20 cellular contexts compared by ENCODE assay signal in the genomic region with DNA sequence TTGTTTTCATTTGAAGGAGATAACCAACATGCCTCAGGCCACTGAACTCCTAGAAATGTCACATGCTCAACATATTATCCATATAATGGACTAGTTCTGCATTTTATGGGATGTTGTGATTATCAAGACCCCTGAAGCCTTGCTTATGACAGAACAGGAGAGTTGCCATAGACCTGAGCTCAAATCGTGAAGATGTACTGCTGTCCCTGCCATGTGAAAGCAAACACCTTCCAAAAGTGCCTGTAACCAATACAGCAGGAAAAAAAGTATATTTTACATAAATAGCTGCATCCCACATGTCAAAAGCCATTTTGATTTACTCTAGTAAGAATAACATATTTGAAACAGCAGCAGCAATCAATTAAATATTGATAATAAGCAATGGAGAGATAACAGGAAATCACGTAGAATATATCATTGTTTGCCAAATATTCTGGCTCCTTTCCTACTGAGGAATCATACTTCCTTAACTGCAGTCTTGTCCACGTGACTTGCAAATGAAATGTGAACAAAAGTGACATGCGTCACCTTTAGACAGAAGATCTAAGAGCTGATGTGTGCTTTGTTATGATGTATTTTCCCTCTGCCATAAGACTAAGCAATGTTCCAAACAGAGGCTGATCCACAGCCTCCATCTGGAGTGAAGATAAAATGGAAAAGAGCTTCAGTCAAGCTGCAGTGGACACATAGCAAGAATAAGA.
"Had no signal": no experiment of that assay in that cellular context is flagged by ENCODE, and none has a peak within 500 bp of the region (broad histone marks: within the 10 kb centered on the region; RNA-seq: fewer than 3 reads in every experiment).

No MANE protein-coding gene starts in this region.

- ATAC-seq: naive thymus-derived CD4-positive, alpha-beta T cell; stimulated activated effector memory CD8-positive, alpha-beta T cell treated with anti-CD3 and anti-CD28 coated beads, Interleukin-12 subunit alpha, Interleukin-12 subunit beta, amount 100 ng/mL, for 72 hours; stimulated activated naive CD8-positive, alpha-beta T cell treated with anti-CD3 and anti-CD28 coated beads, Interleukin-15, Interleukin-2, amounts not matched to agents 100 U/mL and 50 U/mL, for 24 hours had no signal

- H3K9me3 ChIP-seq: esophagus muscularis mucosa, gastrocnemius medialis, suprapubic skin, thyroid gland, uterus had no signal

- H3K4me3 Mint-ChIP-seq: immature natural killer cell; naive thymus-derived CD4-positive, alpha-beta T cell; nephron progenitor cell; stimulated activated effector memory CD8-positive, alpha-beta T cell treated with anti-CD3 and anti-CD28 coated beads, Interleukin-12 subunit alpha, Interleukin-12 subunit beta, amount 100 ng/mL, for 72 hours; type B pancreatic cell had no signal

- H3K9me3 Mint-ChIP-seq: immature natural killer cell; nephron progenitor cell; stimulated activated effector memory CD8-positive, alpha-beta T cell treated with anti-CD3 and anti-CD28 coated beads, Interleukin-12 subunit alpha, Interleukin-12 subunit beta, amount 100 ng/mL, for 72 hours; type B pancreatic cell had no signal

- DNase-seq: dorsolateral prefrontal cortex; effector CD8-positive, alpha-beta T cell; gastrocnemius medialis; immature natural killer cell; kidney; left cardiac atrium; mammary epithelial cell; naive thymus-derived CD4-positive, alpha-beta T cell; nephron progenitor cell; stimulated activated CD4-positive, alpha-beta T cell treated with anti-CD3 and anti-CD28 coated beads, Interleukin-2, amount 100 ng/mL, for 48 hours; stimulated activated CD8-positive, alpha-beta memory T cell treated with anti-CD3 and anti-CD28 coated beads, Interleukin-4, amount 100 ng/mL, for 48 hours; stimulated activated naive CD8-positive, alpha-beta T cell treated with anti-CD3 and anti-CD28 coated beads, Interleukin-15, Interleukin-2, amounts not matched to agents 100 U/mL and 50 U/mL, for 24 hours; thyroid gland; uterus had no signal

- H3K27ac Mint-ChIP-seq: immature natural killer cell; nephron progenitor cell; stimulated activated effector memory CD8-positive, alpha-beta T cell treated with anti-CD3 and anti-CD28 coated beads, Interleukin-12 subunit alpha, Interleukin-12 subunit beta, amount 100 ng/mL, for 72 hours; type B pancreatic cell had no signal

- H3K36me3 ChIP-seq: gastrocnemius medialis, thyroid gland, uterus had no signal

- H3K27ac ChIP-seq: coronary artery, dorsolateral prefrontal cortex, esophagus muscularis mucosa, suprapubic skin, thyroid gland, uterus had no signal

- H3K27me3 ChIP-seq: dorsolateral prefrontal cortex, esophagus muscularis mucosa, gastrocnemius medialis, suprapubic skin, thyroid gland, uterus had no signal

- H3K4me2 ChIP-seq: smooth muscle cell had no signal

- H3K4me1 Mint-ChIP-seq: nephron progenitor cell; stimulated activated effector memory CD8-positive, alpha-beta T cell treated with anti-CD3 and anti-CD28 coated beads, Interleukin-12 subunit alpha, Interleukin-12 subunit beta, amount 100 ng/mL, for 72 hours had no signal

- H3K27me3 Mint-ChIP-seq: naive thymus-derived CD4-positive, alpha-beta T cell; type B pancreatic cell had no signal

- H3K4me3 ChIP-seq: coronary artery, dorsolateral prefrontal cortex, esophagus muscularis mucosa, gastrocnemius medialis, smooth muscle cell, suprapubic skin, thyroid gland, uterus had no signal

- H3K4me1 ChIP-seq: suprapubic skin, thyroid gland, uterus had no signal
